3 cellular contexts compared by ENCODE assay signal in the genomic region with DNA sequence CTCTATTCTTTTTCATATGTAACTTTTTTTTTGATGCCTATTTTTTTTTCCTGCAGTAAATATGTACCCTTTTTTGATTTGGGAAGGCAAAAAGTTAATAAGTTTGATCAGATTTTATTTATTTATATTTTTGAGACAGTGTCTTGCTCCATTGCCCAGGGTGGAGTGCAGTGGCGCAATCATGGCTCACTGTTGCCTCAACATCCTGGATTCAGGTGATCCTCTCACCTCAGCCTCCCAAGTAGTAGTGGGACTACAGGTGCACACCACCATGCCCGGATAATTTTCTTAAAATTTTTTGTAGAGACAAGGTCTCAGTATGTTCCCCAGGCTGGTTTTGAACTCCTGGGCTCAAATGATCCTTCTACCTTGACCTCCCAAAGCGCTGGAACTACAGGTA.
TF ChIP-seq lines count a peak whose summit lies in the region.

No MANE protein-coding gene starts in this region.

TF ChIP-seq in A549, 52 proteins besides CTCF, POLR2A, EP300 and RAD21:
- TF ChIP-seq EHMT2 (IDR thresholded peaks at IDR 0.05; ENCODE audit: low read depth) = no peak
- peak; percentile 17 to 36; a peak in 2 of 4 replicates for TF ChIP-seq CEBPB (IDR thresholded peaks at IDR 0.05)
- TF ChIP-seq NR3C1 (IDR thresholded peaks at IDR 0.05) = no peak
- TF ChIP-seq, protein P1, sequence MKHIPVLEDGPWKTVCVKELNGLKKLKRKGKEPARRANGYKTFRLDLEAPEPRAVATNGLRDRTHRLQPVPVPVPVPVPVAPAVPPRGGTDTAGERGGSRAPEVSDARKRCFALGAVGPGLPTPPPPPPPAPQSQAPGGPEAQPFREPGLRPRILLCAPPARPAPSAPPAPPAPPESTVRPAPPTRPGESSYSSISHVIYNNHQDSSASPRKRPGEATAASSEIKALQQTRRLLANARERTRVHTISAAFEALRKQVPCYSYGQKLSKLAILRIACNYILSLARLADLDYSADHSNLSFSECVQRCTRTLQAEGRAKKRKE (CRISPR knock-in tag; IDR thresholded peaks at IDR 0.05; ENCODE audit: low read depth) = no peak
TF ChIP-seq in A549: peak in this region for 1.

TF ChIP-seq in IMR-90, 13 proteins besides CTCF, POLR2A, EP300 and RAD21:
- TF ChIP-seq USF2 (IDR thresholded peaks at IDR 0.05; ENCODE audit: low read depth, low read length) (no peak), CEBPB (IDR thresholded peaks at IDR 0.05; ENCODE audit: low read depth, low read length) (peak; percentile 47), MAZ (IDR thresholded peaks at IDR 0.05; ENCODE audit: borderline replicate concordance, low read depth, low read length) (no peak)
- TF ChIP-seq, protein P2, sequence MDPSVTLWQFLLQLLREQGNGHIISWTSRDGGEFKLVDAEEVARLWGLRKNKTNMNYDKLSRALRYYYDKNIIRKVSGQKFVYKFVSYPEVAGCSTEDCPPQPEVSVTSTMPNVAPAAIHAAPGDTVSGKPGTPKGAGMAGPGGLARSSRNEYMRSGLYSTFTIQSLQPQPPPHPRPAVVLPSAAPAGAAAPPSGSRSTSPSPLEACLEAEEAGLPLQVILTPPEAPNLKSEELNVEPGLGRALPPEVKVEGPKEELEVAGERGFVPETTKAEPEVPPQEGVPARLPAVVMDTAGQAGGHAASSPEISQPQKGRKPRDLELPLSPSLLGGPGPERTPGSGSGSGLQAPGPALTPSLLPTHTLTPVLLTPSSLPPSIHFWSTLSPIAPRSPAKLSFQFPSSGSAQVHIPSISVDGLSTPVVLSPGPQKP (IDR thresholded peaks at IDR 0.05; ENCODE audit: borderline replicate concordance, low read depth, low read length) = no peak

TF ChIP-seq in H1, 55 proteins besides CTCF, POLR2A, EP300 and RAD21:
- TF ChIP-seq CBX8 (IDR thresholded peaks at IDR 0.05; ENCODE audit: borderline replicate concordance, low read depth, low read length) = no peak
- peak; percentile 53; the same call in 1 of the 2 replicates for TF ChIP-seq CEBPB (IDR thresholded peaks at IDR 0.05; ENCODE audit: low read depth, low read length)
- no peak for TF ChIP-seq SP2 (IDR thresholded peaks at IDR 0.05; ENCODE audit: low read length)
- no peak for TF ChIP-seq NANOG (IDR thresholded peaks at IDR 0.05; ENCODE audit: insufficient read depth, low read depth, low read length, poor library complexity, severe bottlenecking)
TF ChIP-seq in H1: peak in this region for 1.
